ENCODE assay signal across 8 cellular contexts in genomic region chr10:74825371-74826141, GRCh38. TPM values are rescaled to one million over a fixed set of nuclear protein-coding genes. Genes with fewer than 3 reads are reported as not detected.
A peak's percentile ranks its signal among the peaks of the same experiment; 100 is the strongest.
DNase-seq lines count a peak whose midpoint lies in the region; ATAC-seq and TF ChIP-seq lines count a peak whose summit lies in the region.

No MANE protein-coding gene starts in this region.

- H3K27me3 ChIP-seq in foreskin keratinocyte = no peaks in the 10 kb centered on the region
- no peaks in the 10 kb centered on the region for H3K27me3 ChIP-seq in neutrophil
- no peaks in the 10 kb centered on the region for H3K27me3 ChIP-seq in aorta (ENCODE audit: control insufficient read depth in 1 of 2, insufficient read depth in 2 of 2, low read length in 1 of 2)

- ATAC-seq in GM21360 (IDR thresholded peaks at IDR 0.05; ENCODE audit: unreplicated experiment) (peak; percentile 2), foreskin keratinocyte (peak; percentile 23), aorta (ENCODE audit: low FRiP score) (peak; percentile 62), HG03460 (IDR thresholded peaks at IDR 0.05; ENCODE audit: unreplicated experiment) (no peak)

- no peaks in the 10 kb centered on the region for H3K9me3 Mint-ChIP-seq in activated T-helper 2 cell treated with anti-CD3 and anti-CD28 coated beads, Interferon-gamma antibody, Interleukin-2, Interleukin-4, amounts not matched to agents 10 μg/mL and 5 μg/mL and 100 μg/mL, durations not matched to agents 14 hours and 24 hours and 36 hours

- TF ChIP-seq CTCF in foreskin keratinocyte (conservative IDR thresholded peaks at IDR 0.05) (no peak), neutrophil (IDR thresholded peaks at IDR 0.05) (no peak)

- H3K27ac ChIP-seq in foreskin keratinocyte (no peak overlapping the region), neutrophil (peak overlapping the region; percentile 99), aorta (ENCODE audit: low read depth in 1 of 2, low read length in 2 of 2) (peak overlapping the region; percentile 14 to 43)

- peaks cover 51% of the 10 kb centered on the region for H3K4me1 Mint-ChIP-seq in activated T-helper 2 cell treated with anti-CD3 and anti-CD28 coated beads, Interferon-gamma antibody, Interleukin-2, Interleukin-4, amounts not matched to agents 10 μg/mL and 5 μg/mL and 100 μg/mL, durations not matched to agents 14 hours and 24 hours and 36 hours (ENCODE audit: low read depth)

- peak overlapping the region; percentile 86 for H3K4me3 Mint-ChIP-seq in activated T-helper 2 cell treated with anti-CD3 and anti-CD28 coated beads, Interferon-gamma antibody, Interleukin-2, Interleukin-4, amounts not matched to agents 10 μg/mL and 5 μg/mL and 100 μg/mL, durations not matched to agents 14 hours and 24 hours and 36 hours (ENCODE audit: low read depth)

- H3K4me3 ChIP-seq in neutrophil (ENCODE audit: low read depth in 1 of 2, low read length in 1 of 2) = peak overlapping the region; percentile 88 to 100
- H3K4me3 ChIP-seq in aorta (ENCODE audit: low read length in 2 of 2) = peak overlapping the region; percentile 92 to 95

- peak; percentile 34 for DNase-seq in CD1c-positive myeloid dendritic cell (ENCODE audit: extremely low spot score)
- DNase-seq in NCI-H2171 (lab: John Stamatoyannopoulos, UW) = peak; percentile 18
- DNase-seq in activated T-helper 2 cell treated with anti-CD3 and anti-CD28 coated beads, Interferon-gamma antibody, Interleukin-2, Interleukin-4, amounts not matched to agents 10 μg/mL and 5 μg/mL and 100 μg/mL, durations not matched to agents 14 hours and 24 hours and 36 hours (ENCODE audit: low spot score) = peak; percentile 56
- DNase-seq in foreskin keratinocyte = no peak
- DNase-seq in aorta = peak in 1 of 2 donors; percentile 89

- peak overlapping the region; percentile 95 for H3K27ac Mint-ChIP-seq in activated T-helper 2 cell treated with anti-CD3 and anti-CD28 coated beads, Interferon-gamma antibody, Interleukin-2, Interleukin-4, amounts not matched to agents 10 μg/mL and 5 μg/mL and 100 μg/mL, durations not matched to agents 14 hours and 24 hours and 36 hours

- H3K36me3 ChIP-seq in neutrophil (no peaks in the 10 kb centered on the region), aorta (ENCODE audit: control insufficient read depth in 1 of 2, insufficient read depth in 2 of 2, low read length in 1 of 2) (no peaks in the 10 kb centered on the region)

- peaks cover 17% of the 10 kb centered on the region for H3K36me3 Mint-ChIP-seq in activated T-helper 2 cell treated with anti-CD3 and anti-CD28 coated beads, Interferon-gamma antibody, Interleukin-2, Interleukin-4, amounts not matched to agents 10 μg/mL and 5 μg/mL and 100 μg/mL, durations not matched to agents 14 hours and 24 hours and 36 hours (ENCODE audit: low read depth)

- no peaks in the 10 kb centered on the region for H3K9me3 ChIP-seq in neutrophil
- H3K9me3 ChIP-seq in aorta (ENCODE audit: control insufficient read depth, low read length) = no peaks in the 10 kb centered on the region

- intact Hi-C loops in activated T-helper 2 cell treated with anti-CD3 and anti-CD28 coated beads, Interferon-gamma antibody, Interleukin-2, Interleukin-4, amounts not matched to agents 10 μg/mL and 5 μg/mL and 100 μg/mL, durations not matched to agents 14 hours and 24 hours and 36 hours (cut with micrococcal nuclease) = loop anchor here (1.0 to 10.0 kb wide), 11 partner anchors 26 to 649 kb away; partner anchors contain the start of gene VDAC2
- intact Hi-C loops in aorta (cut with DNase I) = loop anchor here (5.0 to 10.0 kb wide), 3 partner anchors 99 to 561 kb away; no protein-coding TSS in a partner anchor

- H3K4me1 ChIP-seq in foreskin keratinocyte = no peaks in the 10 kb centered on the region
- peaks cover 20 to 27% of the 10 kb centered on the region in 2 experiments for H3K4me1 ChIP-seq in neutrophil (ENCODE audit: control insufficient read depth in 1 of 2, insufficient read depth in 1 of 2, low read depth in 1 of 2, low read length in 1 of 2)
- H3K4me1 ChIP-seq in aorta (ENCODE audit: control insufficient read depth in 1 of 2, insufficient read depth in 2 of 2, low read length in 2 of 2) = peaks cover 2 to 5% of the 10 kb centered on the region in 2 donors

- H3K27me3 Mint-ChIP-seq in activated T-helper 2 cell treated with anti-CD3 and anti-CD28 coated beads, Interferon-gamma antibody, Interleukin-2, Interleukin-4, amounts not matched to agents 10 μg/mL and 5 μg/mL and 100 μg/mL, durations not matched to agents 14 hours and 24 hours and 36 hours (ENCODE audit: low read depth) = no peaks in the 10 kb centered on the region

- WGBS in aorta, 2 donors = 0% methylated on average over 44 to 89 of the region's 89 CpGs

RNA-seq across cellular contexts. Expression of gene KAT6B, which starts 0.8 kb away (rescaled TPM):
- total RNA-seq in activated T-helper 2 cell treated with anti-CD3 and anti-CD28 coated beads, Interferon-gamma antibody, Interleukin-2, Interleukin-4, amounts not matched to agents 10 μg/mL and 5 μg/mL and 100 μg/mL, durations not matched to agents 14 hours and 24 hours and 36 hours = 24.2 and 26.6 TPM in 2 replicates
- total RNA-seq in foreskin keratinocyte (6.3 and 6.5 TPM in 2 replicates), aorta (10 to 100 TPM; 29.4 to 47.5 TPM)
- polyA plus RNA-seq in foreskin keratinocyte (0.69 and 0.80 TPM in 2 replicates), aorta (10 to 100 TPM in 1 of 2 donors, 1 to 10 TPM in 1; 8.5 to 13.5 TPM)

Comparison
In these comparisons a context has a peak if more than half of its experiments do, and no peak if none do; other contexts are left out.
1. DNase-seq: peak in CD1c-positive myeloid dendritic cell (single experiment), NCI-H2171 (single experiment) and activated T-helper 2 cell treated with anti-CD3 and anti-CD28 coated beads, Interferon-gamma antibody, Interleukin-2, Interleukin-4, amounts not matched to agents 10 μg/mL and 5 μg/mL and 100 μg/mL, durations not matched to agents 14 hours and 24 hours and 36 hours (single experiment); none in foreskin keratinocyte (0 of 2).